5 cellular contexts compared by ENCODE assay signal in genomic region chr1:224773646-224774045, GRCh38.
"Had no signal": no experiment of that assay in that cellular context is flagged by ENCODE, and none has a peak within 500 bp of the region (broad histone marks: within the 10 kb centered on the region; RNA-seq: fewer than 3 reads in every experiment).

No MANE protein-coding gene starts in this region.

- H3K4me3 ChIP-seq: GM23338, HAP-1 had no signal

- DNase-seq: HFFc6, KBM-7 had no signal

- H3K4me2 ChIP-seq: GM23338 had no signal

- H3K27ac ChIP-seq: HL-60 had no signal

- H2AFZ ChIP-seq: GM23338 had no signal

- H3K36me3 ChIP-seq: HAP-1 had no signal
